In genomic region chr7:77797734-77798393, GRCh38 we compare ENCODE assay signal across 8 cellular contexts. TPM values are rescaled to one million over a fixed set of nuclear protein-coding genes. Genes with fewer than 3 reads are reported as not detected.
DNase-seq lines count a peak whose midpoint lies in the region; ATAC-seq and TF ChIP-seq lines count a peak whose summit lies in the region.

No MANE protein-coding gene starts in this region.

- H3K9ac ChIP-seq in OCI-LY1 (ENCODE audit: low read length), result peak overlapping the region; percentile 89
- peak overlapping the region; percentile 82 for H3K9ac ChIP-seq in muscle layer of colon (ENCODE audit: low read length)

- H3K36me3 ChIP-seq in OCI-LY1 (ENCODE audit: insufficient read depth, low read length), result peaks cover 15% of the 10 kb centered on the region; the same call in 1 of the 2 replicates
- peaks cover 5% of the 10 kb centered on the region for H3K36me3 ChIP-seq in muscle layer of colon (ENCODE audit: insufficient read depth, low read length)

- H3K4me2 ChIP-seq in OCI-LY1 (ENCODE audit: low read length), result peak overlapping the region; percentile 96

- H3K9me3 ChIP-seq in OCI-LY1 (ENCODE audit: low read length), result no peaks in the 10 kb centered on the region
- H3K9me3 ChIP-seq in muscle layer of colon (ENCODE audit: low read length), result no peaks in the 10 kb centered on the region

- H3K27me3 Mint-ChIP-seq in activated CD8-positive, alpha-beta memory T cell treated with anti-CD3 and anti-CD28 coated beads, Interleukin-2, amount 10 ng/mL, durations not matched to agents 7 days and 5 days, result no peaks in the 10 kb centered on the region
- no peaks in the 10 kb centered on the region for H3K27me3 Mint-ChIP-seq in effector memory CD8-positive, alpha-beta T cell

- H3K36me3 Mint-ChIP-seq in activated CD8-positive, alpha-beta memory T cell treated with anti-CD3 and anti-CD28 coated beads, Interleukin-2, amount 10 ng/mL, durations not matched to agents 7 days and 5 days, result peaks cover 27% of the 10 kb centered on the region
- H3K36me3 Mint-ChIP-seq in effector memory CD8-positive, alpha-beta T cell (ENCODE audit: insufficient read depth), result peaks cover 16% of the 10 kb centered on the region

- H3F3A ChIP-seq in OCI-LY1 (ENCODE audit: insufficient read depth, low read length), result no peaks in the 10 kb centered on the region

- CTCF ChIA-PET in activated CD8-positive, alpha-beta memory T cell treated with anti-CD3 and anti-CD28 coated beads, Interleukin-2, amount 10 ng/mL, durations not matched to agents 7 days and 5 days (lab: Charles Lee), result interaction anchor here (0.6 to 1.9 kb wide), 4 partner anchors 22 to 137 kb away, joined by 3 to 15 read pairs (median 4); partner anchors contain the start of gene RSBN1L

- H3K27ac ChIP-seq in OCI-LY1 (ENCODE audit: low read depth, low read length, poor library complexity, severe bottlenecking) (peak overlapping the region; percentile 49), muscle layer of colon (ENCODE audit: low read depth, low read length) (peak overlapping the region; percentile 76)

- H3K27me3 ChIP-seq in OCI-LY1 (ENCODE audit: insufficient read depth, low read length) (no peaks in the 10 kb centered on the region), muscle layer of colon (ENCODE audit: control insufficient read depth in 1 of 2, insufficient read depth in 2 of 2, low read length in 2 of 2) (no peaks in the 10 kb centered on the region)

- H3K4me3 ChIP-seq in OCI-LY1 (ENCODE audit: low read depth, low read length, poor library complexity, severe bottlenecking) (peak overlapping the region; percentile 90), muscle layer of colon (ENCODE audit: low read depth in 1 of 2, low read length in 2 of 2) (peak overlapping the region; percentile 72 to 94)

- no peak for DNase-seq in activated CD8-positive, alpha-beta memory T cell treated with anti-CD3 and anti-CD28 coated beads, Interleukin-2, amount 10 ng/mL, durations not matched to agents 7 days and 5 days
- no peak for DNase-seq in activated CD8-positive, alpha-beta memory T cell treated with anti-CD3 and anti-CD28 coated beads, Interleukin-2, amount 50 U/mL, for 4 hours
- no peak for DNase-seq in effector memory CD8-positive, alpha-beta T cell
- DNase-seq in NCI-H510A (lab: John Stamatoyannopoulos, UW) (no peak), NCI-H226 (no peak)

- peaks cover 54% of the 10 kb centered on the region for H3K4me1 Mint-ChIP-seq in activated CD8-positive, alpha-beta memory T cell treated with anti-CD3 and anti-CD28 coated beads, Interleukin-2, amount 10 ng/mL, durations not matched to agents 7 days and 5 days
- peaks cover 37 to 60% of the 10 kb centered on the region in 2 donors for H3K4me1 Mint-ChIP-seq in effector memory CD8-positive, alpha-beta T cell (ENCODE audit: low read depth in 2 of 2)

- H2AFZ ChIP-seq in OCI-LY1 (ENCODE audit: low read length), result peak overlapping the region; percentile 3; the same call in 1 of the 2 replicates

- peak overlapping the region; percentile 93 for H3K4me3 Mint-ChIP-seq in activated CD8-positive, alpha-beta memory T cell treated with anti-CD3 and anti-CD28 coated beads, Interleukin-2, amount 10 ng/mL, durations not matched to agents 7 days and 5 days
- H3K4me3 Mint-ChIP-seq in effector memory CD8-positive, alpha-beta T cell, result peak overlapping the region; percentile 87 to 97

- peaks cover 59% of the 10 kb centered on the region for H3K79me2 ChIP-seq in OCI-LY1 (ENCODE audit: insufficient read depth, low read length)

- peak overlapping the region; percentile 91 for H3K27ac Mint-ChIP-seq in activated CD8-positive, alpha-beta memory T cell treated with anti-CD3 and anti-CD28 coated beads, Interleukin-2, amount 10 ng/mL, durations not matched to agents 7 days and 5 days
- peak overlapping the region; percentile 87 to 94 for H3K27ac Mint-ChIP-seq in effector memory CD8-positive, alpha-beta T cell

- no peaks in the 10 kb centered on the region for H3K9me3 Mint-ChIP-seq in activated CD8-positive, alpha-beta memory T cell treated with anti-CD3 and anti-CD28 coated beads, Interleukin-2, amount 10 ng/mL, durations not matched to agents 7 days and 5 days (ENCODE audit: low read depth)
- H3K9me3 Mint-ChIP-seq in effector memory CD8-positive, alpha-beta T cell, result no peaks in the 10 kb centered on the region

- peaks cover 44% of the 10 kb centered on the region for H3K4me1 ChIP-seq in OCI-LY1 (ENCODE audit: insufficient read depth, low read length, severe bottlenecking)
- H3K4me1 ChIP-seq in muscle layer of colon (ENCODE audit: insufficient read depth, low read length), result peaks cover 26% of the 10 kb centered on the region

- no peaks in the 10 kb centered on the region for H3K9me2 ChIP-seq in OCI-LY1 (ENCODE audit: low read depth, low read length)

- peak; percentile 48 for ATAC-seq in activated CD8-positive, alpha-beta memory T cell treated with anti-CD3 and anti-CD28 coated beads, Interleukin-2, amount 10 ng/mL, durations not matched to agents 7 days and 5 days
- ATAC-seq in HG02610 (IDR thresholded peaks at IDR 0.05; ENCODE audit: unreplicated experiment), result peak; percentile 26
- peak; percentile 35 for ATAC-seq in effector memory CD8-positive, alpha-beta T cell (replicated peaks)

- TF ChIP-seq CTCF in OCI-LY1 (IDR thresholded peaks at IDR 0.05; ENCODE audit: low read length), result no peak

- H4K20me1 ChIP-seq in OCI-LY1 (ENCODE audit: insufficient read depth, low read length), result no peaks in the 10 kb centered on the region

RNA-seq across cellular contexts. Expression of gene TMEM60, which starts 0.4 kb away (rescaled TPM):
- total RNA-seq in activated CD8-positive, alpha-beta memory T cell treated with anti-CD3 and anti-CD28 coated beads, Interleukin-2, amount 10 ng/mL, durations not matched to agents 7 days and 5 days, result 10 to 100 TPM; 13.2 to 19.4 TPM

RNA-seq across cellular contexts. Expression of gene PHTF2, which starts 0.7 kb away (rescaled TPM):
- total RNA-seq in activated CD8-positive, alpha-beta memory T cell treated with anti-CD3 and anti-CD28 coated beads, Interleukin-2, amount 10 ng/mL, durations not matched to agents 7 days and 5 days, result 10 to 100 TPM; 41.5 to 56.4 TPM
